Comparison of ENCODE assay signal across 2 cellular contexts in the genomic region with DNA sequence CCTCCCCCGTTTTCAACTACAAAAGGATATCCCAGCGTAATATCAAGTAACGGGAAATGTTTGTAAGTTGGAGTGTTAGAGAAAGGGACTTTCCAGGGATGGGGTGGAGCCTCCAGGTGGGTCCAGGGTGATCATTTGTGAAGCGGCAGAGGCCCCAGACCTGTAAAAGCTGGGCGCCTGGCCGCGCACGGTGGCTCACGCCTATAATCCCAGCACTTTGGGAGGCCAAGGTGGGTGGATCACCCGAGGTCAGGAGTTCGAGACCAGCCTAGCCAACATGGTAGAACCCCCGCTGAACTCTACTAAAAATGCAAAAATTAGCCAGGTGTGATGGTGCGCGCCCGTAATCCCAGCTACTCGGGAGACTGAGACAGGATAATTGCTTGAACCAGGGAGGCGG.
TF ChIP-seq lines count a peak whose summit lies in the region.

No MANE protein-coding gene starts in this region.

TF ChIP-seq in GM23338, 12 proteins besides CTCF, POLR2A, EP300 and RAD21 (continues in another document):
- TF ChIP-seq ZNF114 (CRISPR knock-in tag; IDR thresholded peaks at IDR 0.05), result no peak
- TF ChIP-seq, protein P1, sequence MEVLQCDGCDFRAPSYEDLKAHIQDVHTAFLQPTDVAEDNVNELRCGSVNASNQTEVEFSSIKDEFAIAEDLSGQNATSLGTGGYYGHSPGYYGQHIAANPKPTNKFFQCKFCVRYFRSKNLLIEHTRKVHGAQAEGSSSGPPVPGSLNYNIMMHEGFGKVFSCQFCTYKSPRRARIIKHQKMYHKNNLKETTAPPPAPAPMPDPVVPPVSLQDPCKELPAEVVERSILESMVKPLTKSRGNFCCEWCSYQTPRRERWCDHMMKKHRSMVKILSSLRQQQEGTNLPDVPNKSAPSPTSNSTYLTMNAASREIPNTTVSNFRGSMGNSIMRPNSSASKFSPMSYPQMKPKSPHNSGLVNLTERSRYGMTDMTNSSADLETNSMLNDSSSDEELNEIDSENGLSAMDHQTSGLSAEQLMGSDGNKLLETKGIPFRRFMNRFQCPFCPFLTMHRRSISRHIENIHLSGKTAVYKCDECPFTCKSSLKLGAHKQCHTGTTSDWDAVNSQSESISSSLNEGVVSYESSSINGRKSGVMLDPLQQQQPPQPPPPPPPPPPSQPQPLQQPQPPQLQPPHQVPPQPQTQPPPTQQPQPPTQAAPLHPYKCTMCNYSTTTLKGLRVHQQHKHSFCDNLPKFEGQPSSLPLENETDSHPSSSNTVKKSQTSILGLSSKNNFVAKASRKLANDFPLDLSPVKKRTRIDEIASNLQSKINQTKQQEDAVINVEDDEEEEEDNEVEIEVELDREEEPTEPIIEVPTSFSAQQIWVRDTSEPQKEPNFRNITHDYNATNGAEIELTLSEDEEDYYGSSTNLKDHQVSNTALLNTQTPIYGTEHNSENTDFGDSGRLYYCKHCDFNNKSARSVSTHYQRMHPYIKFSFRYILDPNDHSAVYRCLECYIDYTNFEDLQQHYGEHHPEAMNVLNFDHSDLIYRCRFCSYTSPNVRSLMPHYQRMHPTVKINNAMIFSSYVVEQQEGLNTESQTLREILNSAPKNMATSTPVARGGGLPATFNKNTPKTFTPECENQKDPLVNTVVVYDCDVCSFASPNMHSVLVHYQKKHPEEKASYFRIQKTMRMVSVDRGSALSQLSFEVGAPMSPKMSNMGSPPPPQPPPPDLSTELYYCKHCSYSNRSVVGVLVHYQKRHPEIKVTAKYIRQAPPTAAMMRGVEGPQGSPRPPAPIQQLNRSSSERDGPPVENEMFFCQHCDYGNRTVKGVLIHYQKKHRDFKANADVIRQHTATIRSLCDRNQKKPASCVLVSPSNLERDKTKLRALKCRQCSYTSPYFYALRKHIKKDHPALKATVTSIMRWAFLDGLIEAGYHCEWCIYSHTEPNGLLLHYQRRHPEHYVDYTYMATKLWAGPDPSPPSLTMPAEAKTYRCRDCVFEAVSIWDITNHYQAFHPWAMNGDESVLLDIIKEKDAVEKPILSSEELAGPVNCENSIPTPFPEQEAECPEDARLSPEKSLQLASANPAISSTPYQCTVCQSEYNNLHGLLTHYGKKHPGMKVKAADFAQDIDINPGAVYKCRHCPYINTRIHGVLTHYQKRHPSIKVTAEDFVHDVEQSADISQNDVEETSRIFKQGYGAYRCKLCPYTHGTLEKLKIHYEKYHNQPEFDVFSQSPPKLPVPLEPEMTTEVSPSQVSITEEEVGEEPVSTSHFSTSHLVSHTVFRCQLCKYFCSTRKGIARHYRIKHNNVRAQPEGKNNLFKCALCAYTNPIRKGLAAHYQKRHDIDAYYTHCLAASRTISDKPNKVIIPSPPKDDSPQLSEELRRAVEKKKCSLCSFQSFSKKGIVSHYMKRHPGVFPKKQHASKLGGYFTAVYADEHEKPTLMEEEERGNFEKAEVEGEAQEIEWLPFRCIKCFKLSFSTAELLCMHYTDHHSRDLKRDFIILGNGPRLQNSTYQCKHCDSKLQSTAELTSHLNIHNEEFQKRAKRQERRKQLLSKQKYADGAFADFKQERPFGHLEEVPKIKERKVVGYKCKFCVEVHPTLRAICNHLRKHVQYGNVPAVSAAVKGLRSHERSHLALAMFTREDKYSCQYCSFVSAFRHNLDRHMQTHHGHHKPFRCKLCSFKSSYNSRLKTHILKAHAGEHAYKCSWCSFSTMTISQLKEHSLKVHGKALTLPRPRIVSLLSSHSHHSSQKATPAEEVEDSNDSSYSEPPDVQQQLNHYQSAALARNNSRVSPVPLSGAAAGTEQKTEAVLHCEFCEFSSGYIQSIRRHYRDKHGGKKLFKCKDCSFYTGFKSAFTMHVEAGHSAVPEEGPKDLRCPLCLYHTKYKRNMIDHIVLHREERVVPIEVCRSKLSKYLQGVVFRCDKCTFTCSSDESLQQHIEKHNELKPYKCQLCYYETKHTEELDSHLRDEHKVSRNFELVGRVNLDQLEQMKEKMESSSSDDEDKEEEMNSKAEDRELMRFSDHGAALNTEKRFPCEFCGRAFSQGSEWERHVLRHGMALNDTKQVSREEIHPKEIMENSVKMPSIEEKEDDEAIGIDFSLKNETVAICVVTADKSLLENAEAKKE (CRISPR knock-in tag; IDR thresholded peaks at IDR 0.05), result no peak
- no peak for TF ChIP-seq EZH2phosphoT487 (IDR thresholded peaks at IDR 0.05; ENCODE audit: unreplicated experiment)
- no peak for TF ChIP-seq CREB1 (CRISPR knock-in tag; IDR thresholded peaks at IDR 0.05; ENCODE audit: low read depth)
- TF ChIP-seq, protein P2, sequence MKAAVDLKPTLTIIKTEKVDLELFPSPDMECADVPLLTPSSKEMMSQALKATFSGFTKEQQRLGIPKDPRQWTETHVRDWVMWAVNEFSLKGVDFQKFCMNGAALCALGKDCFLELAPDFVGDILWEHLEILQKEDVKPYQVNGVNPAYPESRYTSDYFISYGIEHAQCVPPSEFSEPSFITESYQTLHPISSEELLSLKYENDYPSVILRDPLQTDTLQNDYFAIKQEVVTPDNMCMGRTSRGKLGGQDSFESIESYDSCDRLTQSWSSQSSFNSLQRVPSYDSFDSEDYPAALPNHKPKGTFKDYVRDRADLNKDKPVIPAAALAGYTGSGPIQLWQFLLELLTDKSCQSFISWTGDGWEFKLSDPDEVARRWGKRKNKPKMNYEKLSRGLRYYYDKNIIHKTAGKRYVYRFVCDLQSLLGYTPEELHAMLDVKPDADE (IDR thresholded peaks at IDR 0.05), result no peak
- TF ChIP-seq, protein P3, sequence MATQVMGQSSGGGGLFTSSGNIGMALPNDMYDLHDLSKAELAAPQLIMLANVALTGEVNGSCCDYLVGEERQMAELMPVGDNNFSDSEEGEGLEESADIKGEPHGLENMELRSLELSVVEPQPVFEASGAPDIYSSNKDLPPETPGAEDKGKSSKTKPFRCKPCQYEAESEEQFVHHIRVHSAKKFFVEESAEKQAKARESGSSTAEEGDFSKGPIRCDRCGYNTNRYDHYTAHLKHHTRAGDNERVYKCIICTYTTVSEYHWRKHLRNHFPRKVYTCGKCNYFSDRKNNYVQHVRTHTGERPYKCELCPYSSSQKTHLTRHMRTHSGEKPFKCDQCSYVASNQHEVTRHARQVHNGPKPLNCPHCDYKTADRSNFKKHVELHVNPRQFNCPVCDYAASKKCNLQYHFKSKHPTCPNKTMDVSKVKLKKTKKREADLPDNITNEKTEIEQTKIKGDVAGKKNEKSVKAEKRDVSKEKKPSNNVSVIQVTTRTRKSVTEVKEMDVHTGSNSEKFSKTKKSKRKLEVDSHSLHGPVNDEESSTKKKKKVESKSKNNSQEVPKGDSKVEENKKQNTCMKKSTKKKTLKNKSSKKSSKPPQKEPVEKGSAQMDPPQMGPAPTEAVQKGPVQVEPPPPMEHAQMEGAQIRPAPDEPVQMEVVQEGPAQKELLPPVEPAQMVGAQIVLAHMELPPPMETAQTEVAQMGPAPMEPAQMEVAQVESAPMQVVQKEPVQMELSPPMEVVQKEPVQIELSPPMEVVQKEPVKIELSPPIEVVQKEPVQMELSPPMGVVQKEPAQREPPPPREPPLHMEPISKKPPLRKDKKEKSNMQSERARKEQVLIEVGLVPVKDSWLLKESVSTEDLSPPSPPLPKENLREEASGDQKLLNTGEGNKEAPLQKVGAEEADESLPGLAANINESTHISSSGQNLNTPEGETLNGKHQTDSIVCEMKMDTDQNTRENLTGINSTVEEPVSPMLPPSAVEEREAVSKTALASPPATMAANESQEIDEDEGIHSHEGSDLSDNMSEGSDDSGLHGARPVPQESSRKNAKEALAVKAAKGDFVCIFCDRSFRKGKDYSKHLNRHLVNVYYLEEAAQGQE (IDR thresholded peaks at IDR 0.05; ENCODE audit: unreplicated experiment), result no peak
- no peak for TF ChIP-seq EZH2 (IDR thresholded peaks at IDR 0.05; ENCODE audit: low read depth, unreplicated experiment)
- no peak for TF ChIP-seq POLR2AphosphoS5 (IDR thresholded peaks at IDR 0.05; ENCODE audit: low read depth)
- no peak for TF ChIP-seq JUNB (IDR thresholded peaks at IDR 0.05; ENCODE audit: unreplicated experiment)
- TF ChIP-seq ZNF331 (CRISPR knock-in tag; IDR thresholded peaks at IDR 0.05; ENCODE audit: low read depth), result no peak

TF ChIP-seq in H1, 55 proteins besides CTCF, POLR2A, EP300 and RAD21:
- TF ChIP-seq TAF7 (optimal IDR thresholded peaks at IDR 0.05; ENCODE audit: borderline replicate concordance, low read depth, low read length) (no peak), CEBPB (IDR thresholded peaks at IDR 0.05; ENCODE audit: low read depth, low read length) (no peak), CHD2 (IDR thresholded peaks at IDR 0.05; ENCODE audit: low read length) (no peak), KDM1A (IDR thresholded peaks at IDR 0.05; ENCODE audit: borderline replicate concordance, low read length) (no peak), TAF1 (IDR thresholded peaks at IDR 0.05; ENCODE audit: low read depth, low read length) (no peak)
